ENCODE assay signal across 8 cellular contexts in genomic region chr10:102503264-102504178, GRCh38. TPM values are rescaled to one million over a fixed set of nuclear protein-coding genes. Genes with fewer than 3 reads are reported as not detected.
DNase-seq lines count a peak whose midpoint lies in the region; ATAC-seq, FAIRE-seq and TF ChIP-seq lines count a peak whose summit lies in the region.

TSS of gene SUFU (plus strand) at chr10:102503972. CDS start at chr10:102504153, 181 bp downstream.

- H3K36me3 ChIP-seq in kidney (ENCODE audit: control insufficient read depth in 1 of 2, insufficient read depth in 2 of 2, low read length in 2 of 2) = peaks cover 0 to under 1% of the 10 kb centered on the region in 2 donors

- ATAC-seq in GM19035 (IDR thresholded peaks at IDR 0.05; ENCODE audit: unreplicated experiment) (peak; percentile 63), HG03354 (IDR thresholded peaks at IDR 0.05; ENCODE audit: poor library complexity, severe bottlenecking, unreplicated experiment) (peak; percentile 62)

- peak within 1 kb of the TSS; percentile 92 to 100 for H3K4me3 ChIP-seq in kidney (ENCODE audit: low read length in 2 of 2)

- H3K27ac ChIP-seq in kidney (ENCODE audit: low read depth in 2 of 2, low read length in 2 of 2) = peak within 1 kb of the TSS; percentile 74 to 76

- peak within 1 kb of the TSS; percentile 87 to 91 for H3K9ac ChIP-seq in kidney (ENCODE audit: low read length in 2 of 2)

- peak; percentile 99 for DNase-seq in Ammon's horn (ENCODE audit: low spot score)
- peak; percentile 97 to 98 for DNase-seq in NCI-H446 (lab: John Stamatoyannopoulos, UW)
- peak; percentile 96 for DNase-seq in activated CD4-positive, CD25-positive, alpha-beta regulatory T cell treated with anti-CD3 and anti-CD28 coated beads, Interleukin-2, amount 50 U/mL, for 16 hours (ENCODE audit: low read depth, low spot score)
- DNase-seq in cerebellar nuclear complex (lab: John Stamatoyannopoulos, UW) = peak; percentile 97 to 98
- DNase-seq in kidney = peak; percentile 99
- DNase-seq in stimulated activated CD4-positive, alpha-beta T cell treated with anti-CD3 and anti-CD28 coated beads, Interleukin-15, amount 100 ng/mL, for 24 hours = peak; percentile 99

- H3K9me3 ChIP-seq in kidney (ENCODE audit: control insufficient read depth in 1 of 2, low read length in 2 of 2) = no peaks in the 10 kb centered on the region

- H3K4me1 ChIP-seq in kidney (ENCODE audit: control insufficient read depth in 1 of 2, insufficient read depth in 1 of 2, low read depth in 1 of 2, low read length in 2 of 2) = peaks cover 15 to 17% of the 10 kb centered on the region in 2 donors

- TF ChIP-seq CTCF in kidney (IDR thresholded peaks at IDR 0.05; ENCODE audit: borderline replicate concordance, extremely low read depth, insufficient read depth) = peak; percentile 83

- intact Hi-C loops in kidney (cut with DNase I) = no loop called here

- FAIRE-seq in kidney (lab: Jason Lieb, UNC) = peak; percentile 59

RNA-seq across cellular contexts. Expression of gene SUFU, which starts in this region (rescaled TPM):
- total RNA-seq in kidney = 18.9 TPM
- polyA plus RNA-seq in kidney (ENCODE audit: insufficient read depth, low read depth, low replicate concordance) = 6.5 TPM

Comparison
In these comparisons a context has a peak if more than half of its experiments do, and no peak if none do; other contexts are left out.
1. Peak in every context shown above with its lines: DNase-seq, ATAC-seq, H3K4me3 ChIP-seq and H3K27ac ChIP-seq.